In the genomic region with DNA sequence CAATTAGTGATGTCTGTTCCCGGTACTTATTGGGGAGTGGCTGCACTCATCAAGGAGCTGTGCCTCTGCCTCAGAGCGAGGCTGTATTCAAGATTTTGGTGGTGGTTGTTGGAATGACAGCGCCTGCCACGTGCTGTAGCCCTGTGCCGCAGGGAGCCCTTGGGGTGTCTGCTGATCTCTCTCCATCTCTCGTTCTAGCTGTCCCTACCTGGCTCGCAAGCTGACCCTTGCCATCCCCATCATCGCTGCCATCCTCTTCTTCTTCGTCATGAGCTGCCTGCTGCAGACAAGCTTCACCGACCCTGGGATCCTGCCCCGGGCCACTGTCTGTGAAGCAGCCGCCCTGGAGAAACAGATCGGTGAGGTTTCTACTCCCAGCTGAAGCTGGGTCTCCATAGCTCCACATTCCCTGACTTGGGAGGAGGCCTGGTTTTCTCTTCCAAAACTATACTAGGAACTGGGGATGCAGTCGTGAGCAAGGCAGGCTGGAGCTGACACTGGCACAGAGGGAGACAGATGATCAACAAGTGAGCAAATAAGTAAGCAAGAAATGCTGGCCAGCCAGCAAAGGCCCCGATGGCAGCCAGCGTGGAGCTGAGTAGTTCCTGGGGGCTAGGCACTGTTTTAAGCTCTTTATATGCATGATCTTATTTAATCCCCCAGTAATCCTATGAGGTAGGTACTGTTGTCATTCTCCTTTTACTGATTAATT, we compare ENCODE assay signal across 1 cellular context.
TF ChIP-seq lines count a peak whose summit lies in the region.

No MANE protein-coding gene starts in this region.

TF ChIP-seq in K562, 482 proteins besides CTCF, POLR2A, EP300 and RAD21:
- TF ChIP-seq PHF20 (IDR thresholded peaks at IDR 0.05; ENCODE audit: partially characterized antibody) = no peak
- no peak for TF ChIP-seq CC2D1A (IDR thresholded peaks at IDR 0.05)
- TF ChIP-seq, protein P1, sequence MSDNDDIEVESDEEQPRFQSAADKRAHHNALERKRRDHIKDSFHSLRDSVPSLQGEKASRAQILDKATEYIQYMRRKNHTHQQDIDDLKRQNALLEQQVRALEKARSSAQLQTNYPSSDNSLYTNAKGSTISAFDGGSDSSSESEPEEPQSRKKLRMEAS (CRISPR knock-in tag; IDR thresholded peaks at IDR 0.05) = 0 out of 2 replicates have a peak, but pooled peaks have one; percentile 9
- no peak for TF ChIP-seq ZBTB2 (IDR thresholded peaks at IDR 0.05)
- no peak for TF ChIP-seq RFX7 (CRISPR knock-in tag; IDR thresholded peaks at IDR 0.05)
